ENCODE assay signal across 8 cellular contexts in the genomic region with DNA sequence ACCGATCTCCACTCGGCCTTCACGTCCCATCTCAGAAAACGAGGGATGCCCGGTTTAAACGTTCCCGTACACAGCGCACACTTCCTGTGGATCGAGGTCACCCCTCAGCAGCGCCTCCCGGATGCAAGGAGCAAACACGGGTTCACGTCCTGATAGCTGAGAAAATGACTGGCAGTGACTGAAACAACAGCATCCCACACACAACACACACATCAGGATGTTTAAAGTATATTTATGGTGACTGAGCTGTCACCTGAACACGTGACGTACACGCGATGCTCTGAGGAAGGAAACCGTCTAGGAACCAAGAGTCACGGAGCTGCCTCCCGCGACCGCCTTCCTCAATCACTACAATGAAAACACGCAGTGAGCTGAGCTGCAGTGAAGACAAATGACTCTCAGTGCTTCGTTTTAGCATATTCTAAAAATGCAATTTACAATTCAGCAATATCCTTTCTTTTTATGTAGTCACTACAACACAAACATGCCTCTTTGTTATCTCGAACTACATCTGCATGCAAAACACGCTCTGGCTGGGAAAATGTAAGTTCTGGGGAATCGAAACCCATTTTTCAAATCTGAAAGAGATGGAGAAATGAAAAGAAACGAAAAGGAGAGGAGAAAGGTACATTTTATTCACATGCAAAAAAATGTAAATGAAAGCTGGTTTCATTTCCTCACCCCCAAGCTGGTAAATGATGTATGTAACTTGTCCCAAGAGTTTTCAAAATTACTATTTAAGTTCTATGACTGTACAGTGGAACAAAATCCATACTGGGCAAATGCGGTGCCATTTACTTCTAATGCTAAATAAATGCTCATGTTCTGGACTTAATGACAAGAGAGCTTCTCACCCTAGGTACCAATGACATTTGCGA. TPM values are rescaled to one million over a fixed set of nuclear protein-coding genes. Genes with fewer than 3 reads are reported as not detected.
DNase-seq lines count a peak whose midpoint lies in the region; ATAC-seq and TF ChIP-seq lines count a peak whose summit lies in the region.

No MANE protein-coding gene starts in this region.

- peak; percentile 31 for DNase-seq in MV-4-11 (lab: John Stamatoyannopoulos, UW)
- peak; percentile 80 for DNase-seq in activated naive CD4-positive, alpha-beta T cell treated with anti-CD3 and anti-CD28 coated beads, Interleukin-2, amount 10 ng/mL, durations not matched to agents 7 days and 5 days
- peak; percentile 42 for DNase-seq in natural killer cell
- peak; percentile 66 for DNase-seq in upper lobe of right lung
- DNase-seq in NCI-H1417 (lab: John Stamatoyannopoulos, UW), result no peak
- DNase-seq in RWPE1 (ENCODE audit: low spot score), result no peak
- DNase-seq in NCI-H2196 (lab: John Stamatoyannopoulos, UW; ENCODE audit: unreplicated experiment), result no peak

- intact Hi-C loops in natural killer cell (cut with micrococcal nuclease) (loop anchor here (5.0 kb wide), 1 partner anchor 114 kb away; no protein-coding TSS in a partner anchor), upper lobe of right lung (cut with DNase I) (no loop called here)

- CTCF ChIA-PET in activated naive CD4-positive, alpha-beta T cell treated with anti-CD3 and anti-CD28 coated beads, Interleukin-2, amount 10 ng/mL, durations not matched to agents 7 days and 5 days (lab: Charles Lee), result interaction anchor here (0.7 to 3.1 kb wide), 8 partner anchors 9 to 113 kb away, joined by 3 to 14 read pairs (median 4); no protein-coding TSS in a partner anchor
- CTCF ChIA-PET in RWPE1 (lab: Yijun Ruan, JAX), result no interaction called here

- no peaks in the 10 kb centered on the region for H3K27me3 ChIP-seq in upper lobe of right lung

- H3K36me3 Mint-ChIP-seq in activated naive CD4-positive, alpha-beta T cell treated with anti-CD3 and anti-CD28 coated beads, Interleukin-2, amount 10 ng/mL, durations not matched to agents 7 days and 5 days, result peaks cover 8% of the 10 kb centered on the region
- H3K36me3 Mint-ChIP-seq in natural killer cell, result no peaks in the 10 kb centered on the region

- H3K4me1 Mint-ChIP-seq in activated naive CD4-positive, alpha-beta T cell treated with anti-CD3 and anti-CD28 coated beads, Interleukin-2, amount 10 ng/mL, durations not matched to agents 7 days and 5 days, result peaks cover 35% of the 10 kb centered on the region
- H3K4me1 Mint-ChIP-seq in natural killer cell, result peaks cover 37 to 39% of the 10 kb centered on the region in 2 donors

- TF ChIP-seq CTCF in natural killer cell (IDR thresholded peaks at IDR 0.05) (no peak), upper lobe of right lung (IDR thresholded peaks at IDR 0.05) (no peak), RWPE1 (conservative IDR thresholded peaks at IDR 0.05; ENCODE audit: low read depth) (no peak)

- H3K9me3 ChIP-seq in upper lobe of right lung, result no peaks in the 10 kb centered on the region

- peak overlapping the region; percentile 98 for H3K27ac Mint-ChIP-seq in activated naive CD4-positive, alpha-beta T cell treated with anti-CD3 and anti-CD28 coated beads, Interleukin-2, amount 10 ng/mL, durations not matched to agents 7 days and 5 days
- H3K27ac Mint-ChIP-seq in natural killer cell, result peak overlapping the region; percentile 93 to 97

- H3K4me3 ChIP-seq in upper lobe of right lung, result no peak overlapping the region

- peak; percentile 48 for ATAC-seq in GM21447 (IDR thresholded peaks at IDR 0.05; ENCODE audit: unreplicated experiment)
- peak; percentile 78 to 87 (median 83) for ATAC-seq in natural killer cell
- ATAC-seq in upper lobe of right lung, result peak; percentile 49

- H3K27ac ChIP-seq in upper lobe of right lung (no peak overlapping the region), RWPE1 (no peak overlapping the region)

- no peaks in the 10 kb centered on the region for H3K27me3 Mint-ChIP-seq in activated naive CD4-positive, alpha-beta T cell treated with anti-CD3 and anti-CD28 coated beads, Interleukin-2, amount 10 ng/mL, durations not matched to agents 7 days and 5 days
- no peaks in the 10 kb centered on the region for H3K27me3 Mint-ChIP-seq in natural killer cell (ENCODE audit: low read depth in 2 of 2)

- no peaks in the 10 kb centered on the region for H3K4me1 ChIP-seq in upper lobe of right lung

- POLR2A ChIA-PET in RWPE1 (lab: Yijun Ruan, JAX; ENCODE audit: low non-redundant PET), result no interaction called here

- peak overlapping the region; percentile 71 for H3K4me3 Mint-ChIP-seq in activated naive CD4-positive, alpha-beta T cell treated with anti-CD3 and anti-CD28 coated beads, Interleukin-2, amount 10 ng/mL, durations not matched to agents 7 days and 5 days
- peak overlapping the region; percentile 96 for H3K4me3 Mint-ChIP-seq in natural killer cell

- H3K9me3 Mint-ChIP-seq in activated naive CD4-positive, alpha-beta T cell treated with anti-CD3 and anti-CD28 coated beads, Interleukin-2, amount 10 ng/mL, durations not matched to agents 7 days and 5 days, result no peaks in the 10 kb centered on the region
- no peaks in the 10 kb centered on the region for H3K9me3 Mint-ChIP-seq in natural killer cell

- no peaks in the 10 kb centered on the region for H3K36me3 ChIP-seq in upper lobe of right lung

RNA-seq across cellular contexts. Expression of gene HDAC4, which starts 19.8 kb away (rescaled TPM):
- total RNA-seq in natural killer cell (100 to 1,000 TPM in 2 of 3 donors, 10 to 100 TPM in 1; 74.9 to 105 (median 100) TPM), upper lobe of right lung (44.1 TPM)

Comparison
In these comparisons a context has a peak if more than half of its experiments do, and no peak if none do; other contexts are left out.
1. DNase-seq: peak in MV-4-11 (single experiment), activated naive CD4-positive, alpha-beta T cell treated with anti-CD3 and anti-CD28 coated beads, Interleukin-2, amount 10 ng/mL, durations not matched to agents 7 days and 5 days (single experiment), natural killer cell (single experiment) and upper lobe of right lung (single experiment); none in NCI-H1417 (0 of 3), RWPE1 (single experiment) and NCI-H2196 (single experiment).
2. Peak in every context shown above with its lines, with median percentiles within 50 percentile points of each other: ATAC-seq.